In the genomic region with DNA sequence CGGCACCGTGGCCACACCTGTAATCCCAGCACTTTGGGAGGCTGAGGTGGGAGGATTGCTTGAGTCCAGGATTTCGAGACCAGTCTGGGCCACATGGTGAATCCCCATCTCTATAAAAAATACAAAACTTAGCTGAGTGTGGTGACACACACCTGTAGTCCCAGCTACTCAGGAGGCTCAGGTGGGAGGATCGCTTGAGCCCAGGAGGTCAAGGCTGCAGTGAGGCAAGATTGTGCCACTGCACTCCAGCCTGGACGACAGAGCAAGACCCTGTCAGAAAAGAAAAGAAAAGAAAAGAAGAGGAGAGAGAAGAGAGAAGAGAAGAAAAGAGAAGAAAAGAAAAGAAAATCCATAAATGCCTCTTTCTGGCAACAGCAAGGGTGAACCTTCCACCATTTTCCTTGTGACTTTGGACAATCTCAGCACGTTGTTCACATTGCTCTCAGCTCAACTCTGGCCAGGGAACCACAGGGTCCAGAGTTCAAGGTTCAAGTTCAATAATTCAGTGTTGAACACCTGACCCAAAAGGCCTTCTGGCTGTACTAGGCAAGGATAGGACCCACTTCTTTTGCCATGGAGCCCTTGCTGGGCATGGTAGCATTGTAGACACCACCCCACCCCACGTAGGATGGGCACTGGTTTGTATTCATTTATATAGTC, we compare ENCODE assay signal across 25 cellular contexts.
"Had no signal": no experiment of that assay in that cellular context is flagged by ENCODE, and none has a peak within 500 bp of the region (broad histone marks: within the 10 kb centered on the region; RNA-seq: fewer than 3 reads in every experiment).

No MANE protein-coding gene starts in this region.

- H3K9me3 ChIP-seq: heart left ventricle, lower lobe of right lung, prostate gland, stomach, suprapubic skin, tibial nerve had no signal

- ATAC-seq: activated CD4-positive, alpha-beta T cell treated with anti-CD3 and anti-CD28 coated beads for 36 hours; activated T-helper 17 cell treated with anti-CD3 and anti-CD28 coated beads, Interleukin-2, amount 50 U/mL, for 72 hours; heart left ventricle; left cardiac atrium; lower lobe of right lung; naive thymus-derived CD4-positive, alpha-beta T cell; right cardiac atrium; stimulated activated memory B cell treated with anti-CD40 and anti-IgM and Interleukin-4, amounts not matched to agents 10 μg/mL and 1 μg/mL and 100 μg/mL, for 72 hours had no signal

- H3K27ac ChIP-seq: cardiac muscle cell, epithelial cell of prostate, heart left ventricle, lower lobe of right lung, prostate gland, skin epidermis, stomach, suprapubic skin, tibial nerve had no signal

- H3K27me3 ChIP-seq: cardiac muscle cell, heart left ventricle, stomach, suprapubic skin, tibial nerve had no signal

- H3K36me3 ChIP-seq: cardiac muscle cell, heart left ventricle, lower lobe of right lung, prostate gland, stomach, suprapubic skin, tibial nerve had no signal

- H3K4me3 Mint-ChIP-seq: activated CD4-positive, alpha-beta T cell treated with anti-CD3 and anti-CD28 coated beads for 36 hours; activated naive CD4-positive, alpha-beta T cell treated with anti-CD3 and anti-CD28 coated beads for 36 hours; activated naive CD8-positive, alpha-beta T cell treated with anti-CD3 and anti-CD28 coated beads, Interleukin-2, amount 10 ng/mL, durations not matched to agents 7 days and 5 days; activated T-cell treated with anti-CD3 and anti-CD28 coated beads, Interleukin-2, amount 50 U/mL, for 24 hours; activated T-helper 17 cell treated with anti-CD3 and anti-CD28 coated beads, Interleukin-2, amount 50 U/mL, for 72 hours; naive thymus-derived CD4-positive, alpha-beta T cell; stimulated activated memory B cell treated with anti-CD40 and anti-IgM and Interleukin-4, amounts not matched to agents 10 μg/mL and 1 μg/mL and 100 μg/mL, for 72 hours had no signal

- H3K27me3 Mint-ChIP-seq: activated CD4-positive, alpha-beta T cell treated with anti-CD3 and anti-CD28 coated beads for 36 hours; activated naive CD8-positive, alpha-beta T cell treated with anti-CD3 and anti-CD28 coated beads, Interleukin-2, amount 10 ng/mL, durations not matched to agents 7 days and 5 days; activated T-cell treated with anti-CD3 and anti-CD28 coated beads, Interleukin-2, amount 50 U/mL, for 24 hours; activated T-helper 17 cell treated with anti-CD3 and anti-CD28 coated beads, Interleukin-2, amount 50 U/mL, for 72 hours; stimulated activated memory B cell treated with anti-CD40 and anti-IgM and Interleukin-4, amounts not matched to agents 10 μg/mL and 1 μg/mL and 100 μg/mL, for 72 hours had no signal

- DNase-seq: activated CD4-positive, alpha-beta T cell treated with anti-CD3 and anti-CD28 coated beads for 36 hours; activated CD4-positive, alpha-beta T cell treated with anti-CD3 and anti-CD28 coated beads, Interleukin-2, amount 50 U/mL, for 4 hours; activated CD8-positive, alpha-beta memory T cell treated with anti-CD3 and anti-CD28 coated beads for 24 hours; activated CD8-positive, alpha-beta memory T cell treated with anti-CD3 and anti-CD28 coated beads, Interleukin-2, amount 50 U/mL, for 4 hours; activated naive CD4-positive, alpha-beta T cell treated with anti-CD3 and anti-CD28 coated beads for 36 hours; activated naive CD8-positive, alpha-beta T cell treated with anti-CD3 and anti-CD28 coated beads, Interleukin-2, amount 10 ng/mL, durations not matched to agents 7 days and 5 days; activated T-cell treated with anti-CD3 and anti-CD28 coated beads, Interleukin-2, amount 50 U/mL, for 24 hours; amygdala; heart left ventricle; islet precursor cell; left cardiac atrium; lower lobe of right lung; naive thymus-derived CD4-positive, alpha-beta T cell; right cardiac atrium; stimulated activated CD4-positive, alpha-beta T cell treated with anti-CD3 and anti-CD28 coated beads, Interleukin-15, amount 100 ng/mL, for 24 hours; stomach; T-helper 1 cell had no signal

- H3K4me3 ChIP-seq: cardiac muscle cell, heart left ventricle, lower lobe of right lung, prostate gland, skin epidermis, stomach, suprapubic skin, tibial nerve had no signal

- H3K4me1 Mint-ChIP-seq: activated T-helper 17 cell treated with anti-CD3 and anti-CD28 coated beads, Interleukin-2, amount 50 U/mL, for 72 hours; naive thymus-derived CD4-positive, alpha-beta T cell; stimulated activated memory B cell treated with anti-CD40 and anti-IgM and Interleukin-4, amounts not matched to agents 10 μg/mL and 1 μg/mL and 100 μg/mL, for 72 hours had no signal

- H3K27ac Mint-ChIP-seq: activated CD4-positive, alpha-beta T cell treated with anti-CD3 and anti-CD28 coated beads for 36 hours; activated naive CD4-positive, alpha-beta T cell treated with anti-CD3 and anti-CD28 coated beads for 36 hours; activated naive CD8-positive, alpha-beta T cell treated with anti-CD3 and anti-CD28 coated beads, Interleukin-2, amount 10 ng/mL, durations not matched to agents 7 days and 5 days; activated T-cell treated with anti-CD3 and anti-CD28 coated beads, Interleukin-2, amount 50 U/mL, for 24 hours; activated T-helper 17 cell treated with anti-CD3 and anti-CD28 coated beads, Interleukin-2, amount 50 U/mL, for 72 hours; stimulated activated memory B cell treated with anti-CD40 and anti-IgM and Interleukin-4, amounts not matched to agents 10 μg/mL and 1 μg/mL and 100 μg/mL, for 72 hours had no signal

- H3K36me3 Mint-ChIP-seq: activated naive CD8-positive, alpha-beta T cell treated with anti-CD3 and anti-CD28 coated beads, Interleukin-2, amount 10 ng/mL, durations not matched to agents 7 days and 5 days; stimulated activated memory B cell treated with anti-CD40 and anti-IgM and Interleukin-4, amounts not matched to agents 10 μg/mL and 1 μg/mL and 100 μg/mL, for 72 hours had no signal

- H3K4me1 ChIP-seq: prostate gland had no signal

- H3K9me3 Mint-ChIP-seq: activated naive CD4-positive, alpha-beta T cell treated with anti-CD3 and anti-CD28 coated beads for 36 hours; activated naive CD8-positive, alpha-beta T cell treated with anti-CD3 and anti-CD28 coated beads, Interleukin-2, amount 10 ng/mL, durations not matched to agents 7 days and 5 days; activated T-cell treated with anti-CD3 and anti-CD28 coated beads, Interleukin-2, amount 50 U/mL, for 24 hours; activated T-helper 17 cell treated with anti-CD3 and anti-CD28 coated beads, Interleukin-2, amount 50 U/mL, for 72 hours; naive thymus-derived CD4-positive, alpha-beta T cell; stimulated activated memory B cell treated with anti-CD40 and anti-IgM and Interleukin-4, amounts not matched to agents 10 μg/mL and 1 μg/mL and 100 μg/mL, for 72 hours had no signal
